8 cellular contexts compared by ENCODE assay signal in the genomic region with DNA sequence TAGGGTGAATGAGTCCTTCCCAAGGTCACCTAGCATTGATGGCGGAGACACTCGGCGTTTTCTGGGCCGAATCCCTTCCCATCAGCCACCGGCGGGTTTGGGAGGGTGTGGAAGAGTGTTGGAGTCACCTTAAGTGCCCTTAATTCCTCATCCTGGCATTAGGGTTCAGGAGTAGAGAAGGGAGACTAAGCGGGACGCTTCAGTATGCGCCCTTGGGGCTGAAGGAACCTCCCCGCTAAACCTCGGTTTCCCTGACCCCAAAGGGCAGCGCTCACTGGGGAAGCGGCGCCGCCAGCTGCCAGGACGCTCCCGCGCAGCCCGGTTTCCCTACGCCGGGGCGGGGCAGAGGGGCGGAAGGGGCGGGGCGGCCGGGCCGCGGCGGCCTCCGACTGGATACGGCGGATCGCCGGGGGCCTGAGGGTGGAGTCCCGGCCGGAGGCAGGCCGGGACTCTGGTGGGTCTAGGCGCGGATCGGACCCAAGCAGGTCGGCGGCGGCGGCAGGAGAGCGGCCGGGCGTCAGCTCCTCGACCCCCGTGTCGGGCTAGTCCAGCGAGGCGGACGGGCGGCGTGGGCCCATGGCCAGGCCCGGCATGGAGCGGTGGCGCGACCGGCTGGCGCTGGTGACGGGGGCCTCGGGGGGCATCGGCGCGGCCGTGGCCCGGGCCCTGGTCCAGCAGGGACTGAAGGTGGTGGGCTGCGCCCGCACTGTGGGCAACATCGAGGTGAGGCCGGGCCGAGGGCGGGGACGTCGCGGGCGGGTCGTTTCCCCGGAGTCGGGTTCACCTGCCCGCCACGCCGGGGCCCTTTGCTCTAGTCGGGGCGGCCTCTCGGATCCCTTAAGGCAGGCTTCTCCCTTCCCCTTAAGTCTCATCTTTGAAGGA. TPM values are rescaled to one million over a fixed set of nuclear protein-coding genes. Genes with fewer than 3 reads are reported as not detected.
A peak's percentile ranks its signal among the peaks of the same experiment; 100 is the strongest.
DNase-seq lines count a peak whose midpoint lies in the region; ATAC-seq and TF ChIP-seq lines count a peak whose summit lies in the region.

DHRS11 (plus strand) TSS at position 446 of the 882 bp plus-strand sequence; CDS start at position 577, 131 bp downstream.

- no peaks in the 10 kb centered on the region for H3K9me3 ChIP-seq in aorta (ENCODE audit: control insufficient read depth, low read length)

- H3K27me3 ChIP-seq in aorta (ENCODE audit: control insufficient read depth in 1 of 2, insufficient read depth in 2 of 2, low read length in 1 of 2): no peaks in the 10 kb centered on the region

- in situ Hi-C loops in astrocyte of the cerebellum (cut with HindIII; ENCODE audit: low sequenced_read_pairs): no loop called here

- 0 to 1% methylated on average over 66 to 87 of the region's 87 CpGs for WGBS in aorta, 2 donors

- DNase-seq in GM12865 (ENCODE audit: low read depth): peak; percentile 86
- DNase-seq in NCI-H1694 treated with DMSO at 0.1 percent for 48 hours (lab: John Stamatoyannopoulos, UW): peak; percentile 53
- DNase-seq in T1000 (lab: John Stamatoyannopoulos, UW): peak; percentile 69
- DNase-seq in astrocyte of the cerebellum (ENCODE audit: low read depth): no peak
- DNase-seq in hippocampal formation (lab: John Stamatoyannopoulos, UW): peak; percentile 58 to 80
- DNase-seq in retinal pigment epithelial cell (ENCODE audit: low read depth): no peak
- peak; percentile 87 to 96 for DNase-seq in aorta

- ATAC-seq in HG02610 (IDR thresholded peaks at IDR 0.05; ENCODE audit: unreplicated experiment) (peak; percentile 79), aorta (ENCODE audit: low FRiP score) (peak; percentile 95)

- TF ChIP-seq CTCF in GM12865 (IDR thresholded peaks at IDR 0.05; ENCODE audit: insufficient read depth, low read depth, low read length, missing control alignments) (no peak), astrocyte of the cerebellum (IDR thresholded peaks at IDR 0.05; ENCODE audit: low read depth, low read length, missing control alignments) (no peak), retinal pigment epithelial cell (conservative IDR thresholded peaks at IDR 0.05; ENCODE audit: low read depth, low read length) (no peak)

- peaks cover 4 to 6% of the 10 kb centered on the region in 2 donors for H3K36me3 ChIP-seq in aorta (ENCODE audit: control insufficient read depth in 1 of 2, insufficient read depth in 2 of 2, low read length in 1 of 2)

- no peak within 1 kb of the TSS for H3K27ac ChIP-seq in aorta (ENCODE audit: low read depth in 1 of 2, low read length in 2 of 2)

- peak within 1 kb of the TSS; percentile 66 for H3K4me3 ChIP-seq in GM12865 (ENCODE audit: low read depth, low read length)
- H3K4me3 ChIP-seq in astrocyte of the cerebellum (ENCODE audit: low read depth, low read length): peak within 1 kb of the TSS; percentile 58
- H3K4me3 ChIP-seq in retinal pigment epithelial cell (ENCODE audit: low read length): peak within 1 kb of the TSS; percentile 67
- H3K4me3 ChIP-seq in aorta (ENCODE audit: low read length in 2 of 2): peak within 1 kb of the TSS; percentile 30 to 83

- intact Hi-C loops in aorta (cut with DNase I): loop anchor here in 1 of 2 donors (5.0 to 10.0 kb wide), 2 partner anchors 44 to 107 kb away; partner anchors contain the start of gene ZNHIT3

- H3K4me1 ChIP-seq in aorta (ENCODE audit: control insufficient read depth in 1 of 2, insufficient read depth in 2 of 2, low read length in 2 of 2): no peaks in the 10 kb centered on the region

RNA-seq across cellular contexts. Expression of gene DHRS11, which starts in this region (rescaled TPM):
- total RNA-seq in aorta: 1 to 10 TPM; 6.0 to 6.5 TPM
- polyA plus RNA-seq in aorta: 10 to 100 TPM in 1 of 2 donors, 1 to 10 TPM in 1; 8.4 to 50.5 TPM

Comparison
In these comparisons a context has a peak if more than half of its experiments do, and no peak if none do; other contexts are left out.
1. DNase-seq: peak in GM12865 (single experiment), NCI-H1694 treated with DMSO at 0.1 percent for 48 hours (single experiment), T1000 (single experiment), hippocampal formation (2 of 2) and aorta (2 of 2); none in astrocyte of the cerebellum (single experiment) and retinal pigment epithelial cell (single experiment).
2. Peak in every context shown above with its lines, with median percentiles within 50 percentile points of each other: H3K4me3 ChIP-seq.